In the genomic region with DNA sequence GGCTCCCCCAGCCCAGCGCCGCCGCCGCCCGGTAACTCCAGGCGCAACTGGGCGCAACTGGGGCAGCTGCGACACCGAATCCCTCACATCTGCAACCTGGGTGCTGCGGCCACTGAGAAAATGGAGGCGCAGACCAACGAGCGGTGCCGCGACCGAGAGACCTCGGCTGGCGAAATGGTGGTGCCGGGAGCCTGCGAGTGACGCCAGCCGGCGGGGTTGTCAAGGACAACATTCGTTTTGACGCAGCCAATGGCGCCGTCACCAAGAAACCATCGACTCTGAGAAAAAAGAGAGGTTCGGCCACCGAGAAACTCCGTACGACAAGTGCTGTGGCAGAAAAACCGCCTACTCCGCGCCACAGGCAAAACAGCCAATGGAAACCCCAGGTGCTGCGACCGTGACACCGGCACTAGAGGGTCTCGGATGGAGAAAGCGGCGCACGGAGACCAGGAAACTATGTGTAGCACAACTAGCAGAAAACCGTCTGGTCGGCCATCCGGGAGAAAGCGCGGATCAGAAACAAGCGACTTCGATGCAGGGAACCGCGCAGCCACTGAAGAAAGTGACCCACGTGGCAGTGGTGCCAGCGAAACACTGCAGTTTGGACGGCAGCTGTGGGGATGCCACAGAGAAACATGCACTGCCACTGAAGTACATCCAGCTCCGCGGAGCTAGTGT, we compare ENCODE assay signal across 9 cellular contexts.
DNase-seq lines count a peak whose midpoint lies in the region; TF ChIP-seq lines count a peak whose summit lies in the region.
"Had no signal": no experiment of that assay in that cellular context is flagged by ENCODE, and none has a peak within 500 bp of the region (broad histone marks: within the 10 kb centered on the region; RNA-seq: fewer than 3 reads in every experiment).

No MANE protein-coding gene starts in this region.

- in situ Hi-C loops in GM23248 (cut with MboI): no loop called here

- TF ChIP-seq CTCF in ovary (IDR thresholded peaks at IDR 0.05): no peak
- no peak for TF ChIP-seq CTCF in tibial artery (IDR thresholded peaks at IDR 0.05)

- H3K4me1 ChIP-seq in GM23248 (ENCODE audit: insufficient read depth) (peaks cover 21% of the 10 kb centered on the region), ovary (ENCODE audit: insufficient read depth) (no peaks in the 10 kb centered on the region), tibial artery (peaks cover 0 to 36% (median 13%) of the 10 kb centered on the region in 4 donors)

- H3K4me3 ChIP-seq in GM23248 (peak overlapping the region; percentile 79), ovary (peak overlapping the region; percentile 55), tibial artery (peak overlapping the region; percentile 56 to 60)
- H3K4me3 ChIP-seq: SK-N-MC had no signal

- H3K9me3 ChIP-seq in GM23248 (ENCODE audit: low read depth) (no peaks in the 10 kb centered on the region), ovary (peaks cover 0 to 3% of the 10 kb centered on the region in 2 donors), tibial artery (peaks cover 0 to 30% (median 27%) of the 10 kb centered on the region in 3 donors)

- H3K27ac ChIP-seq in GM23248 (peak overlapping the region; percentile 93), ovary (peak overlapping the region; percentile 33 to 61), tibial artery (peak overlapping the region; percentile 78 to 92)
- H3K27ac ChIP-seq: SK-N-MC had no signal

- H3F3A ChIP-seq in GM23248 (ENCODE audit: insufficient read depth): peaks cover 18% of the 10 kb centered on the region

- H3K27me3 ChIP-seq in GM23248 (replicated peaks; ENCODE audit: insufficient read depth) (no peaks in the 10 kb centered on the region), ovary (no peaks in the 10 kb centered on the region), tibial artery (peaks cover 0 to 3% of the 10 kb centered on the region in 2 donors)

- TF ChIP-seq POLR2A in ovary (IDR thresholded peaks at IDR 0.05): no peak

- peak overlapping the region; percentile 91 for H3K9ac ChIP-seq in GM23248

- DNase-seq in EL (peak; percentile 42), GM23248 (peak; percentile 77), NCI-H187 (lab: John Stamatoyannopoulos, UW) (peak; percentile 76 to 95), ovary (peak in 4 of 5 donors; percentile 31 to 42 (median 34)), tibial artery (peak; percentile 40 to 75), HUDEP-2 (lab: John Stamatoyannopoulos, UW; ENCODE audit: unreplicated experiment in 76 of 76) (no peak)
- peak; percentile 74 to 78 for DNase-seq in activated CD4-positive, alpha-beta T cell treated with anti-CD3 and anti-CD28 coated beads, Interleukin-2, amount 50 U/mL, for 48 hours
- DNase-seq in effector CD4-positive, alpha-beta T cell: peak; percentile 76

- H3K9me2 ChIP-seq in GM23248 (ENCODE audit: insufficient read depth): no peaks in the 10 kb centered on the region

- TF ChIP-seq EP300 in ovary (IDR thresholded peaks at IDR 0.05): no peak

- H3K4me2 ChIP-seq in GM23248 (ENCODE audit: unreplicated experiment): peak overlapping the region; percentile 96

- no peaks in the 10 kb centered on the region for H4K20me1 ChIP-seq in GM23248 (ENCODE audit: insufficient read depth)

- intact Hi-C loops in ovary (cut with DNase I) (loop anchor here in 1 of 4 donors (2.0 kb wide), 1 partner anchor 43 kb away; no protein-coding TSS in a partner anchor), tibial artery (cut with DNase I; ENCODE audit: low total_unique reads) (loop anchor here (5.0 kb wide), 2 partner anchors 41 to 91 kb away; a partner anchor contains a TSS)

- H3K36me3 ChIP-seq in GM23248 (ENCODE audit: low read depth) (no peaks in the 10 kb centered on the region), ovary (no peaks in the 10 kb centered on the region), tibial artery (no peaks in the 10 kb centered on the region)

- peak overlapping the region; percentile 83 for H2AFZ ChIP-seq in GM23248

- WGBS in GM23248 (ENCODE audit: low coverage in 1 of 2, low lambda C conversion rate in 2 of 2, missing lambda C conversion rate in 2 of 2), 2 experiments: 5 to 7% methylated on average over 46 to 56 of the region's 56 CpGs
- 3 to 5% (median 3%) methylated on average over 44 to 56 of the region's 56 CpGs for WGBS in ovary, 3 donors

- H3K79me2 ChIP-seq in GM23248 (ENCODE audit: insufficient read depth): peaks cover 10% of the 10 kb centered on the region; the same call in 1 of the 2 replicates

Comparison
In these comparisons a context has a peak if more than half of its experiments do, and no peak if none do; other contexts are left out.
1. DNase-seq: peak in EL (single experiment), GM23248 (single experiment), NCI-H187 (2 of 2), activated CD4-positive, alpha-beta T cell treated with anti-CD3 and anti-CD28 coated beads, Interleukin-2, amount 50 U/mL, for 48 hours (2 of 2), effector CD4-positive, alpha-beta T cell (single experiment), ovary (4 of 5) and tibial artery (2 of 2); none in HUDEP-2 (0 of 76).
2. Peak in every context shown above with its lines, with median percentiles within 50 percentile points of each other: H3K27ac ChIP-seq and H3K4me3 ChIP-seq.